2 cellular contexts compared by ENCODE assay signal in genomic region chr1:41779350-41779749, GRCh38.
TF ChIP-seq lines count a peak whose summit lies in the region.

No MANE protein-coding gene starts in this region.

TF ChIP-seq in HCT116, 20 proteins besides CTCF, POLR2A, EP300 and RAD21:
- no peak for TF ChIP-seq ZNF274 (IDR thresholded peaks at IDR 0.05; ENCODE audit: low read depth, low read length)
- no peak for TF ChIP-seq REST (IDR thresholded peaks at IDR 0.05; ENCODE audit: low read depth)
- no peak for TF ChIP-seq FOSL1 (IDR thresholded peaks at IDR 0.05; ENCODE audit: low read depth)
- no peak for TF ChIP-seq SRF (IDR thresholded peaks at IDR 0.05; ENCODE audit: low read depth)
- no peak for TF ChIP-seq ZFX (IDR thresholded peaks at IDR 0.05)
- TF ChIP-seq JUND (IDR thresholded peaks at IDR 0.05) = no peak
- TF ChIP-seq YY1 (IDR thresholded peaks at IDR 0.05; ENCODE audit: extremely low read depth, insufficient replicate concordance, low read depth, low read length) = no peak
- TF ChIP-seq EGR1 (IDR thresholded peaks at IDR 0.05; ENCODE audit: low read depth) = no peak
- no peak for TF ChIP-seq EZH2 (IDR thresholded peaks at IDR 0.05)
- no peak for TF ChIP-seq CEBPB (IDR thresholded peaks at IDR 0.05; ENCODE audit: low read depth)
- no peak for TF ChIP-seq SP1 (IDR thresholded peaks at IDR 0.05; ENCODE audit: low read depth)
- TF ChIP-seq ZBTB33 (IDR thresholded peaks at IDR 0.05; ENCODE audit: extremely low read depth, insufficient replicate concordance, low read length) = no peak
- TF ChIP-seq SIN3A (IDR thresholded peaks at IDR 0.05; ENCODE audit: low read depth) = no peak

TF ChIP-seq in GM12878, 131 proteins besides CTCF, POLR2A, EP300 and RAD21:
- TF ChIP-seq KAT2A (conservative IDR thresholded peaks at IDR 0.05; ENCODE audit: control insufficient read depth, low read depth, low read length) = no peak
